ENCODE assay signal across 8 cellular contexts in the genomic region with DNA sequence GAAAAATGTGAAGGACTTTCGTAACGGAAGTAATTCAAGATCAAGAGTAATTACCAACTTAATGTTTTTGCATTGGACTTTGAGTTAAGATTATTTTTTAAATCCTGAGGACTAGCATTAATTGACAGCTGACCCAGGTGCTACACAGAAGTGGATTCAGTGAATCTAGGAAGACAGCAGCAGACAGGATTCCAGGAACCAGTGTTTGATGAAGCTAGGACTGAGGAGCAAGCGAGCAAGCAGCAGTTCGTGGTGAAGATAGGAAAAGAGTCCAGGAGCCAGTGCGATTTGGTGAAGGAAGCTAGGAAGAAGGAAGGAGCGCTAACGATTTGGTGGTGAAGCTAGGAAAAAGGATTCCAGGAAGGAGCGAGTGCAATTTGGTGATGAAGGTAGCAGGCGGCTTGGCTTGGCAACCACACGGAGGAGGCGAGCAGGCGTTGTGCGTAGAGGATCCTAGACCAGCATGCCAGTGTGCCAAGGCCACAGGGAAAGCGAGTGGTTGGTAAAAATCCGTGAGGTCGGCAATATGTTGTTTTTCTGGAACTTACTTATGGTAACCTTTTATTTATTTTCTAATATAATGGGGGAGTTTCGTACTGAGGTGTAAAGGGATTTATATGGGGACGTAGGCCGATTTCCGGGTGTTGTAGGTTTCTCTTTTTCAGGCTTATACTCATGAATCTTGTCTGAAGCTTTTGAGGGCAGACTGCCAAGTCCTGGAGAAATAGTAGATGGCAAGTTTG. TPM values are rescaled to one million over a fixed set of nuclear protein-coding genes. Genes with fewer than 3 reads are reported as not detected.
DNase-seq lines count a peak whose midpoint lies in the region; ATAC-seq, FAIRE-seq and TF ChIP-seq lines count a peak whose summit lies in the region.

No MANE protein-coding gene starts in this region.

- peak overlapping the region; percentile 86 for H3K4me3 ChIP-seq in MM.1S (ENCODE audit: low read length)
- H3K4me3 ChIP-seq in skeletal muscle tissue (ENCODE audit: low read length in 3 of 3): peak overlapping the region; percentile 94 to 98 (median 95)

- ATAC-seq in left ventricle myocardium superior: no peak
- ATAC-seq in GM21515 (IDR thresholded peaks at IDR 0.05; ENCODE audit: unreplicated experiment): no peak

- H3K9ac ChIP-seq in MM.1S (ENCODE audit: low read length): peak overlapping the region; percentile 100
- H3K9ac ChIP-seq in skeletal muscle tissue (ENCODE audit: low read depth in 1 of 3, low read length in 3 of 3): peak overlapping the region; percentile 97 to 99 (median 99)

- in situ Hi-C loops in G401 (cut with HindIII; ENCODE audit: low sequenced_read_pairs): loop anchor here (25.0 kb wide), 1 partner anchor 138 kb away; a partner anchor contains a TSS

- H3K4me3 Mint-ChIP-seq in activated CD4-positive, alpha-beta memory T cell treated with anti-CD3 and anti-CD28 coated beads, Interleukin-2, amount 10 ng/mL, durations not matched to agents 7 days and 5 days: no peak overlapping the region

- H2AFZ ChIP-seq in MM.1S (ENCODE audit: low read length): no peak overlapping the region

- no peaks in the 10 kb centered on the region for H3K9me2 ChIP-seq in MM.1S (replicated peaks; ENCODE audit: insufficient read depth, low read length)

- peaks cover 63% of the 10 kb centered on the region for H4K20me1 ChIP-seq in MM.1S (ENCODE audit: insufficient read depth, low read length)

- intact Hi-C loops in left ventricle myocardium superior (cut with micrococcal nuclease): loop anchor here (5.0 kb wide), 1 partner anchor 73 kb away; no protein-coding TSS in a partner anchor

- DNase-seq in G401 (ENCODE audit: low spot score) (peak; percentile 54), MM.1S (peak; percentile 55), left ventricle myocardium superior (peak; percentile 48), GM19239 (ENCODE audit: insufficient read length, low spot score) (no peak), GM19238 (ENCODE audit: insufficient read length, low spot score) (no peak)
- DNase-seq in activated CD4-positive, alpha-beta memory T cell treated with anti-CD3 and anti-CD28 coated beads, Interleukin-2, amount 10 ng/mL, durations not matched to agents 7 days and 5 days: peak; percentile 57

- TF ChIP-seq CTCF in MM.1S (IDR thresholded peaks at IDR 0.05; ENCODE audit: low read length): no peak

- no peaks in the 10 kb centered on the region for H3K27me3 Mint-ChIP-seq in activated CD4-positive, alpha-beta memory T cell treated with anti-CD3 and anti-CD28 coated beads, Interleukin-2, amount 10 ng/mL, durations not matched to agents 7 days and 5 days

- FAIRE-seq in GM19239 (lab: Jason Lieb, UNC): no peak

- CTCF ChIA-PET in activated CD4-positive, alpha-beta memory T cell treated with anti-CD3 and anti-CD28 coated beads, Interleukin-2, amount 10 ng/mL, durations not matched to agents 7 days and 5 days (lab: Charles Lee): interaction anchor here (0.5 to 20.8 kb wide), 8 partner anchors 8 to 1985 kb away, joined by 3 to 447 read pairs (median 8); a partner anchor contains a TSS

- no peaks in the 10 kb centered on the region for H3K9me3 ChIP-seq in MM.1S (replicated peaks; ENCODE audit: insufficient read depth, low read length)
- H3K9me3 ChIP-seq in skeletal muscle tissue (ENCODE audit: control insufficient read depth in 3 of 3, low read length in 3 of 3): no peaks in the 10 kb centered on the region

- no peaks in the 10 kb centered on the region for H3K27me3 ChIP-seq in MM.1S (replicated peaks; ENCODE audit: insufficient read depth, low read length)
- no peaks in the 10 kb centered on the region for H3K27me3 ChIP-seq in skeletal muscle tissue (ENCODE audit: control insufficient read depth in 3 of 3, insufficient read depth in 3 of 3, low read length in 3 of 3)

- no peaks in the 10 kb centered on the region for H3K9me3 Mint-ChIP-seq in activated CD4-positive, alpha-beta memory T cell treated with anti-CD3 and anti-CD28 coated beads, Interleukin-2, amount 10 ng/mL, durations not matched to agents 7 days and 5 days

- H3K4me2 ChIP-seq in MM.1S (ENCODE audit: low read depth, low read length): peak overlapping the region; percentile 67

- no peaks in the 10 kb centered on the region for H3K36me3 Mint-ChIP-seq in activated CD4-positive, alpha-beta memory T cell treated with anti-CD3 and anti-CD28 coated beads, Interleukin-2, amount 10 ng/mL, durations not matched to agents 7 days and 5 days (ENCODE audit: low read depth)

- peaks cover 29% of the 10 kb centered on the region for H3K4me1 ChIP-seq in MM.1S (ENCODE audit: low read length)
- peaks cover 23 to 40% (median 30%) of the 10 kb centered on the region in 3 donors for H3K4me1 ChIP-seq in skeletal muscle tissue (ENCODE audit: control insufficient read depth in 3 of 3, insufficient read depth in 3 of 3, low read length in 3 of 3)

- peaks cover 91% of the 10 kb centered on the region for H3F3A ChIP-seq in MM.1S (ENCODE audit: insufficient read depth, low read length)

- no peak overlapping the region for H3K27ac Mint-ChIP-seq in activated CD4-positive, alpha-beta memory T cell treated with anti-CD3 and anti-CD28 coated beads, Interleukin-2, amount 10 ng/mL, durations not matched to agents 7 days and 5 days

- H3K27ac ChIP-seq in MM.1S (ENCODE audit: low read length) (peak overlapping the region; percentile 94), skeletal muscle tissue (ENCODE audit: low read depth, low read length) (peak overlapping the region; percentile 100)

- H3K36me3 ChIP-seq in MM.1S (replicated peaks; ENCODE audit: insufficient read depth, low read length) (peaks cover 44% of the 10 kb centered on the region), skeletal muscle tissue (ENCODE audit: control insufficient read depth in 3 of 3, insufficient read depth in 3 of 3, low read length in 3 of 3) (peaks cover 49 to 54% (median 51%) of the 10 kb centered on the region in 3 donors)

- peaks cover 91% of the 10 kb centered on the region for H3K79me2 ChIP-seq in MM.1S (ENCODE audit: low read length)

- H3K4me1 Mint-ChIP-seq in activated CD4-positive, alpha-beta memory T cell treated with anti-CD3 and anti-CD28 coated beads, Interleukin-2, amount 10 ng/mL, durations not matched to agents 7 days and 5 days: peaks cover 33% of the 10 kb centered on the region

- POLR2A ChIA-PET in activated CD4-positive, alpha-beta memory T cell treated with anti-CD3 and anti-CD28 coated beads, Interleukin-2, amount 10 ng/mL, durations not matched to agents 7 days and 5 days (lab: Charles Lee): interaction anchor here (0.7 to 28.9 kb wide), 38 partner anchors 9 to 723 kb away, joined by 3 to 6840 read pairs (median 11); a partner anchor contains a TSS

RNA-seq across cellular contexts. Expression of a gene that starts 1.6 kb away (rescaled TPM):
- total RNA-seq in G401 (2014; rRNA removed; shearing (Covaris generic)): 166 and 288 TPM in 2 replicates
- total RNA-seq in activated CD4-positive, alpha-beta memory T cell treated with anti-CD3 and anti-CD28 coated beads, Interleukin-2, amount 10 ng/mL, durations not matched to agents 7 days and 5 days: 1,000 to 10,000 TPM; 7,674 to 7,759 TPM
- total RNA-seq in left ventricle myocardium superior: 7,191 TPM
- total RNA-seq in skeletal muscle tissue: 7,794 TPM

RNA-seq across cellular contexts. Expression of a gene that starts 24.4 kb away (rescaled TPM):
- total RNA-seq in G401 (2014; rRNA removed; shearing (Covaris generic)): 77.6 and 80.4 TPM in 2 replicates
- 10 to 100 TPM; 56.9 to 58.5 TPM for total RNA-seq in activated CD4-positive, alpha-beta memory T cell treated with anti-CD3 and anti-CD28 coated beads, Interleukin-2, amount 10 ng/mL, durations not matched to agents 7 days and 5 days
- 60.4 TPM for total RNA-seq in left ventricle myocardium superior
- total RNA-seq in skeletal muscle tissue: 36.0 TPM

RNA-seq across cellular contexts. Expression of a gene that starts 57.7 kb away (rescaled TPM):
- total RNA-seq in G401 (2014; rRNA removed; shearing (Covaris generic)): 32.5 and 53.2 TPM in 2 replicates
- total RNA-seq in activated CD4-positive, alpha-beta memory T cell treated with anti-CD3 and anti-CD28 coated beads, Interleukin-2, amount 10 ng/mL, durations not matched to agents 7 days and 5 days: 10 to 100 TPM; 55.4 to 60.0 TPM
- total RNA-seq in left ventricle myocardium superior: 77.5 TPM
- total RNA-seq in skeletal muscle tissue: 32.9 TPM

Comparison
In these comparisons a context has a peak if more than half of its experiments do, and no peak if none do; other contexts are left out.
1. DNase-seq: peak in G401 (single experiment), MM.1S (single experiment), activated CD4-positive, alpha-beta memory T cell treated with anti-CD3 and anti-CD28 coated beads, Interleukin-2, amount 10 ng/mL, durations not matched to agents 7 days and 5 days (single experiment) and left ventricle myocardium superior (single experiment); none in GM19239 (single experiment) and GM19238 (single experiment).
2. RNA of a gene that starts 1.6 kb away (total RNA-seq): 7,794 TPM in skeletal muscle tissue (single experiment), 7,674 to 7,759 TPM in activated CD4-positive, alpha-beta memory T cell treated with anti-CD3 and anti-CD28 coated beads, Interleukin-2, amount 10 ng/mL, durations not matched to agents 7 days and 5 days and 7,191 TPM in left ventricle myocardium superior (single experiment); 166 to 288 TPM in G401; every median in the first group is over 10 times any median in the second.